ENCODE assay signal across 29 cellular contexts in the genomic region with DNA sequence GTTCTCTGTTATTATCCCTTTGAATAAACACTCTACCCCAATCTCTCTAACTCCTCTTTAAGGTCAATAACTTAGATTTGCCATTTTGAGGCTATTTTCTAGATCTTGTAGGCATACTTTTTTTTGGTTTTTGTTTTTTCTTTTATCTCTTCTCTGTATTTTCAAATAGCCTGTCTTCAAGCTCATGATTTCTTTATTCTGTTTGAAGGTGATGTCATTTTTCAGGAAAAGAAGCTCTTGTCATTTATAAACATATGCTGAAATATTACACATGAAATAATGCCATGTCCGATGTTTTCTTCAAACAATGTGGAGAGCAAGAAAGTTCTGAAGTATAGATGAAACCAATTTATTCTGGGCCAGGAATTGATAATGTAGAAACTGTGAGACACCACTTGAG. TPM values are rescaled to one million over a fixed set of nuclear protein-coding genes. Genes with fewer than 3 reads are reported as not detected.
"Had no signal": no experiment of that assay in that cellular context is flagged by ENCODE, and none has a peak within 500 bp of the region (broad histone marks: within the 10 kb centered on the region; RNA-seq: fewer than 3 reads in every experiment).

No MANE protein-coding gene starts in this region.

- H3K27me3 ChIP-seq: stomach, suprapubic skin, testis, thyroid gland, tibial artery, tibial nerve, transverse colon, upper lobe of left lung, upper lobe of right lung, uterus, vagina had no signal

- H3K4me1 ChIP-seq: testis, tibial nerve, transverse colon, upper lobe of left lung, upper lobe of right lung, uterus, vagina had no signal

- DNase-seq: stimulated activated CD4-positive, alpha-beta T cell treated with anti-CD3 and anti-CD28 coated beads, Interleukin-2, amount 100 ng/mL, for 48 hours; stimulated activated CD4-positive, alpha-beta T cell treated with anti-CD3 and anti-CD28 coated beads, Interleukin-4, amount 100 ng/mL, for 1 hour; stimulated activated CD4-positive, alpha-beta T cell treated with anti-CD3 and anti-CD28 coated beads, Interleukin-4, amount 100 ng/mL, for 24 hours; stimulated activated CD4-positive, alpha-beta T cell treated with anti-CD3 and anti-CD28 coated beads, Interleukin-4, amount 100 ng/mL, for 4 hours; stimulated activated CD8-positive, alpha-beta memory T cell treated with anti-CD3 and anti-CD28 coated beads, Interleukin-4, amount 100 ng/mL, for 48 hours; stimulated activated naive B cell treated with anti-CD40 and anti-IgM and Interleukin-4, amounts not matched to agents 10 μg/mL and 1 μg/mL and 100 μg/mL, for 72 hours; stimulated activated naive CD4-positive, alpha-beta T cell; stimulated activated naive CD4-positive, alpha-beta T cell treated with Interleukin-2 at 50 U/mL for 16 hours; stimulated activated naive CD8-positive, alpha-beta T cell treated with anti-CD3 and anti-CD28 coated beads, Interleukin-15, amount 100 ng/mL, for 72 hours; stimulated activated naive CD8-positive, alpha-beta T cell treated with anti-CD3 and anti-CD28 coated beads, Interleukin-15, Interleukin-2, amounts not matched to agents 100 U/mL and 50 U/mL, for 24 hours; stomach; substantia nigra; testis; thyroid gland; tibial artery; transverse colon; trophoblast cell; upper lobe of left lung; upper lobe of right lung; uterus had no signal

- H3K4me3 Mint-ChIP-seq: stimulated activated effector memory CD8-positive, alpha-beta T cell treated with anti-CD3 and anti-CD28 coated beads, Interleukin-12 subunit alpha, Interleukin-12 subunit beta, amount 100 ng/mL, for 72 hours; stimulated activated memory B cell treated with anti-CD40 and anti-IgM and Interleukin-4, amounts not matched to agents 10 μg/mL and 1 μg/mL and 100 μg/mL, for 72 hours; stimulated activated naive B cell treated with anti-CD40 and anti-IgM and Interleukin-4, amounts not matched to agents 10 μg/mL and 1 μg/mL and 100 μg/mL, for 72 hours; stimulated activated naive CD8-positive, alpha-beta T cell treated with anti-CD3 and anti-CD28 coated beads, Interleukin-15, amount 100 ng/mL, for 72 hours; stimulated activated naive CD8-positive, alpha-beta T cell treated with anti-CD3 and anti-CD28 coated beads, Interleukin-15, Interleukin-2, amounts not matched to agents 100 ng/mL and 50 ng/mL, for 24 hours; type B pancreatic cell had no signal

- H3K36me3 Mint-ChIP-seq: stimulated activated effector memory CD8-positive, alpha-beta T cell treated with anti-CD3 and anti-CD28 coated beads, Interleukin-12 subunit alpha, Interleukin-12 subunit beta, amount 100 ng/mL, for 72 hours; stimulated activated memory B cell treated with anti-CD40 and anti-IgM and Interleukin-4, amounts not matched to agents 10 μg/mL and 1 μg/mL and 100 μg/mL, for 72 hours; stimulated activated naive B cell treated with anti-CD40 and anti-IgM and Interleukin-4, amounts not matched to agents 10 μg/mL and 1 μg/mL and 100 μg/mL, for 72 hours; type B pancreatic cell had no signal

- H3K27ac Mint-ChIP-seq: stimulated activated effector memory CD8-positive, alpha-beta T cell treated with anti-CD3 and anti-CD28 coated beads, Interleukin-12 subunit alpha, Interleukin-12 subunit beta, amount 100 ng/mL, for 72 hours; stimulated activated memory B cell treated with anti-CD40 and anti-IgM and Interleukin-4, amounts not matched to agents 10 μg/mL and 1 μg/mL and 100 μg/mL, for 72 hours; stimulated activated naive B cell treated with anti-CD40 and anti-IgM and Interleukin-4, amounts not matched to agents 10 μg/mL and 1 μg/mL and 100 μg/mL, for 72 hours; stimulated activated naive CD8-positive, alpha-beta T cell treated with anti-CD3 and anti-CD28 coated beads, Interleukin-15, Interleukin-2, amounts not matched to agents 100 ng/mL and 50 ng/mL, for 24 hours; type B pancreatic cell had no signal

- H3K4me3 ChIP-seq: stomach, suprapubic skin, testis, thoracic aorta, thyroid gland, tibial artery, tibial nerve, transverse colon, upper lobe of left lung, upper lobe of right lung, uterus, vagina had no signal

- H3K36me3 ChIP-seq: stomach, suprapubic skin, thoracic aorta, thyroid gland, tibial artery, tibial nerve, transverse colon, upper lobe of left lung, upper lobe of right lung, uterus, vagina had no signal

- H3K9me3 Mint-ChIP-seq: stimulated activated effector memory CD8-positive, alpha-beta T cell treated with anti-CD3 and anti-CD28 coated beads, Interleukin-12 subunit alpha, Interleukin-12 subunit beta, amount 100 ng/mL, for 72 hours; stimulated activated memory B cell treated with anti-CD40 and anti-IgM and Interleukin-4, amounts not matched to agents 10 μg/mL and 1 μg/mL and 100 μg/mL, for 72 hours; stimulated activated naive B cell treated with anti-CD40 and anti-IgM and Interleukin-4, amounts not matched to agents 10 μg/mL and 1 μg/mL and 100 μg/mL, for 72 hours; stimulated activated naive CD8-positive, alpha-beta T cell treated with anti-CD3 and anti-CD28 coated beads, Interleukin-15, amount 100 ng/mL, for 72 hours; stimulated activated naive CD8-positive, alpha-beta T cell treated with anti-CD3 and anti-CD28 coated beads, Interleukin-15, Interleukin-2, amounts not matched to agents 100 ng/mL and 50 ng/mL, for 24 hours; type B pancreatic cell had no signal

- H3K9me3 ChIP-seq: stomach, suprapubic skin, testis, thoracic aorta, thyroid gland, tibial artery, tibial nerve, transverse colon, upper lobe of left lung, upper lobe of right lung, uterus, vagina had no signal

- FAIRE-seq: urothelium cell line had no signal

- H3K27me3 Mint-ChIP-seq: stimulated activated naive CD8-positive, alpha-beta T cell treated with anti-CD3 and anti-CD28 coated beads, Interleukin-15, amount 100 ng/mL, for 72 hours; stimulated activated naive CD8-positive, alpha-beta T cell treated with anti-CD3 and anti-CD28 coated beads, Interleukin-15, Interleukin-2, amounts not matched to agents 100 ng/mL and 50 ng/mL, for 24 hours; type B pancreatic cell had no signal

- ATAC-seq: stimulated activated effector memory CD8-positive, alpha-beta T cell treated with anti-CD3 and anti-CD28 coated beads, Interleukin-12 subunit alpha, Interleukin-12 subunit beta, amount 100 ng/mL, for 72 hours; stimulated activated memory B cell treated with anti-CD40 and anti-IgM and Interleukin-4, amounts not matched to agents 10 μg/mL and 1 μg/mL and 100 μg/mL, for 72 hours; stimulated activated naive B cell treated with anti-CD40 and anti-IgM and Interleukin-4, amounts not matched to agents 10 μg/mL and 1 μg/mL and 100 μg/mL, for 72 hours; stimulated activated naive CD8-positive, alpha-beta T cell treated with anti-CD3 and anti-CD28 coated beads, Interleukin-15, amount 100 ng/mL, for 72 hours; stimulated activated naive CD8-positive, alpha-beta T cell treated with anti-CD3 and anti-CD28 coated beads, Interleukin-15, Interleukin-2, amounts not matched to agents 100 U/mL and 50 U/mL, for 24 hours; upper lobe of right lung had no signal

- H3K4me1 Mint-ChIP-seq: stimulated activated effector memory CD8-positive, alpha-beta T cell treated with anti-CD3 and anti-CD28 coated beads, Interleukin-12 subunit alpha, Interleukin-12 subunit beta, amount 100 ng/mL, for 72 hours; stimulated activated memory B cell treated with anti-CD40 and anti-IgM and Interleukin-4, amounts not matched to agents 10 μg/mL and 1 μg/mL and 100 μg/mL, for 72 hours; stimulated activated naive B cell treated with anti-CD40 and anti-IgM and Interleukin-4, amounts not matched to agents 10 μg/mL and 1 μg/mL and 100 μg/mL, for 72 hours; stimulated activated naive CD8-positive, alpha-beta T cell treated with anti-CD3 and anti-CD28 coated beads, Interleukin-15, amount 100 ng/mL, for 72 hours had no signal

- H3K27ac ChIP-seq: stomach, suprapubic skin, testis, thoracic aorta, thyroid gland, tibial artery, tibial nerve, transverse colon, upper lobe of left lung, upper lobe of right lung, uterus, vagina had no signal

RNA-seq across cellular contexts. Expression of a gene that starts 57.5 kb away (rescaled TPM):
- total RNA-seq: suprapubic skin, tibial nerve, transverse colon, upper lobe of right lung, vagina had no signal
